24 cellular contexts compared by ENCODE assay signal in the genomic region with DNA sequence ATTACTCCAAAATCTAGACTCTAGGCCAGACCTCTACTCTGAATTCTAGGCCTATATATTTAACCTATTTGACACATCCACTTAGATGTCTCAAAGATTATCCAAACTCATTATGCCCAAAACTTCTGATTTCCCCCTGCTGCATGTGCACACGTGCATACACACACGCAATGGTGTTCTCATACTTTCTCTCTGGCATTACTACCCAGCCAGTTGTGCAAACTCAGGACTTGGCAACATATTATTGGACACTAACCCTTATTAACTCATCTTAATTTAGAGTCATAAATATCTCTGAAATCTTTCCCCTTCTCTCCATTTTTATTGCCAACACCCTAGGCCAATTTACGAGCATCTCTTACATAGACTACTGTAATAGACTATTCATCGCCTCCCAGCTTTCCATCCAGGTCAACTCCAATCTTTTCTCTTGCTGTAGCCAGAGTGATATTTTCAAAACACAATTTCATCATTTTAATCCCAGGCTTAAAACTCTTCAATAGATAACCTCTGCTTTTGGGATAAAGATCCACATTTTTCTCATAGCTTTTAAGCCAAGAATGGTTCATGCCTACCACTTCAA.
"Had no signal": no experiment of that assay in that cellular context is flagged by ENCODE, and none has a peak within 500 bp of the region (broad histone marks: within the 10 kb centered on the region; RNA-seq: fewer than 3 reads in every experiment).

No MANE protein-coding gene starts in this region.

- H3K9me3 Mint-ChIP-seq: neural crest cell; stimulated activated naive B cell treated with anti-CD40 and anti-IgM and Interleukin-4, amounts not matched to agents 10 μg/mL and 1 μg/mL and 100 μg/mL, for 72 hours had no signal

- H3K4me2 ChIP-seq: hepatocyte had no signal

- H3K27ac ChIP-seq: hepatocyte, lower lobe of right lung, parathyroid adenoma, psoas muscle, right lobe of liver, skin epidermis, stomach, suprapubic skin, thoracic aorta, tibial artery, upper lobe of right lung had no signal

- H3K27me3 ChIP-seq: hepatocyte, right lobe of liver, stomach, suprapubic skin, tibial artery, upper lobe of right lung had no signal

- H3K4me1 ChIP-seq: lower lobe of right lung, parathyroid adenoma, psoas muscle, right lobe of liver, suprapubic skin, tibial artery, upper lobe of right lung had no signal

- H3K9me3 ChIP-seq: lower lobe of right lung, psoas muscle, right lobe of liver, stomach, suprapubic skin, thoracic aorta, tibial artery, upper lobe of right lung had no signal

- ATAC-seq: lower lobe of right lung; naive thymus-derived CD8-positive, alpha-beta T cell; psoas muscle; right lobe of liver; stimulated activated naive B cell treated with anti-CD40 and anti-IgM and Interleukin-4, amounts not matched to agents 10 μg/mL and 1 μg/mL and 100 μg/mL, for 72 hours; stimulated activated naive CD8-positive, alpha-beta T cell treated with anti-CD3 and anti-CD28 coated beads, Interleukin-15, Interleukin-2, amounts not matched to agents 100 U/mL and 50 U/mL, for 24 hours; upper lobe of right lung had no signal

- H3K79me2 ChIP-seq: hepatocyte, parathyroid adenoma had no signal

- H2AFZ ChIP-seq: hepatocyte, parathyroid adenoma had no signal

- H3K36me3 Mint-ChIP-seq: naive thymus-derived CD8-positive, alpha-beta T cell; stimulated activated naive B cell treated with anti-CD40 and anti-IgM and Interleukin-4, amounts not matched to agents 10 μg/mL and 1 μg/mL and 100 μg/mL, for 72 hours had no signal

- H3K4me1 Mint-ChIP-seq: naive thymus-derived CD8-positive, alpha-beta T cell; stimulated activated naive B cell treated with anti-CD40 and anti-IgM and Interleukin-4, amounts not matched to agents 10 μg/mL and 1 μg/mL and 100 μg/mL, for 72 hours had no signal

- DNase-seq: islet precursor cell; lower lobe of right lung; mammary epithelial cell; mesenchymal stem cell; naive thymus-derived CD8-positive, alpha-beta T cell; nucleus accumbens; psoas muscle; right lobe of liver; stimulated activated CD4-positive, alpha-beta T cell treated with anti-CD3 and anti-CD28 coated beads, Interleukin-12 subunit alpha, Interleukin-12 subunit beta, amount 100 ng/mL, for 4 hours; stimulated activated CD4-positive, alpha-beta T cell treated with anti-CD3 and anti-CD28 coated beads, Interleukin-15, amount 100 ng/mL, for 24 hours; stimulated activated CD4-positive, alpha-beta T cell treated with anti-CD3 and anti-CD28 coated beads, Interleukin-2, amount 100 ng/mL, for 24 hours; stimulated activated CD4-positive, alpha-beta T cell treated with anti-CD3 and anti-CD28 coated beads, Interleukin-4, amount 100 ng/mL, for 1 hour; stimulated activated naive B cell treated with anti-CD40 and anti-IgM and Interleukin-4, amounts not matched to agents 10 μg/mL and 1 μg/mL and 100 μg/mL, for 72 hours; stimulated activated naive CD8-positive, alpha-beta T cell treated with anti-CD3 and anti-CD28 coated beads, Interleukin-15, Interleukin-2, amounts not matched to agents 100 U/mL and 50 U/mL, for 24 hours; stomach; tibial artery; upper lobe of right lung had no signal

- H3K27ac Mint-ChIP-seq: naive thymus-derived CD8-positive, alpha-beta T cell; stimulated activated naive B cell treated with anti-CD40 and anti-IgM and Interleukin-4, amounts not matched to agents 10 μg/mL and 1 μg/mL and 100 μg/mL, for 72 hours had no signal

- H3K4me3 ChIP-seq: hepatocyte, lower lobe of right lung, psoas muscle, right lobe of liver, skin epidermis, stomach, suprapubic skin, thoracic aorta, tibial artery, upper lobe of right lung had no signal

- H3K9ac ChIP-seq: parathyroid adenoma had no signal

- H3K36me3 ChIP-seq: lower lobe of right lung, right lobe of liver, stomach, suprapubic skin, thoracic aorta, tibial artery, upper lobe of right lung had no signal

- H3K4me3 Mint-ChIP-seq: naive thymus-derived CD8-positive, alpha-beta T cell; nephron; neural crest cell; stimulated activated naive B cell treated with anti-CD40 and anti-IgM and Interleukin-4, amounts not matched to agents 10 μg/mL and 1 μg/mL and 100 μg/mL, for 72 hours had no signal
